ENCODE assay signal across 8 cellular contexts in genomic region chr2:223760838-223761502, GRCh38.
A peak's percentile ranks its signal among the peaks of the same experiment; 100 is the strongest.
DNase-seq lines count a peak whose midpoint lies in the region; TF ChIP-seq lines count a peak whose summit lies in the region.

No MANE protein-coding gene starts in this region.

- H3K4me3 ChIP-seq in GM12875 (ENCODE audit: low read depth, low read length), result no peak overlapping the region

- TF ChIP-seq CTCF in GM12875 (IDR thresholded peaks at IDR 0.05; ENCODE audit: borderline replicate concordance, insufficient read depth, low read depth, low read length), result peak; percentile 53; the same call in 1 of the 2 replicates

- DNase-seq in GOT3 (lab: John Stamatoyannopoulos, UW), result peak; percentile 1
- peak; percentile 15 to 21 for DNase-seq in Kasumi-1 (lab: John Stamatoyannopoulos, UW)
- peak; percentile 63 for DNase-seq in activated CD8-positive, alpha-beta memory T cell treated with anti-CD3 and anti-CD28 coated beads, Interleukin-2, amount 50 U/mL, for 48 hours
- peak; percentile 76 for DNase-seq in foreskin melanocyte
- peak; percentile 36 to 37 for DNase-seq in stimulated activated CD8-positive, alpha-beta memory T cell treated with anti-CD3 and anti-CD28 coated beads, Interleukin-2, amount 100 ng/mL, for 48 hours (ENCODE audit: low read depth in 2 of 2)
- no peak for DNase-seq in NCI-H187 treated with DMSO at 0.1 percent for 48 hours (lab: John Stamatoyannopoulos, UW)
- no peak for DNase-seq in HuH-7 (ENCODE audit: low spot score)

Comparison
In these comparisons a context has a peak if more than half of its experiments do, and no peak if none do; other contexts are left out.
1. DNase-seq: peak in GOT3 (single experiment), Kasumi-1 (2 of 2), activated CD8-positive, alpha-beta memory T cell treated with anti-CD3 and anti-CD28 coated beads, Interleukin-2, amount 50 U/mL, for 48 hours (single experiment), foreskin melanocyte (single experiment) and stimulated activated CD8-positive, alpha-beta memory T cell treated with anti-CD3 and anti-CD28 coated beads, Interleukin-2, amount 100 ng/mL, for 48 hours (2 of 2); none in NCI-H187 treated with DMSO at 0.1 percent for 48 hours (single experiment) and HuH-7 (single experiment).